Comparison of ENCODE assay signal across 16 cellular contexts in the genomic region with DNA sequence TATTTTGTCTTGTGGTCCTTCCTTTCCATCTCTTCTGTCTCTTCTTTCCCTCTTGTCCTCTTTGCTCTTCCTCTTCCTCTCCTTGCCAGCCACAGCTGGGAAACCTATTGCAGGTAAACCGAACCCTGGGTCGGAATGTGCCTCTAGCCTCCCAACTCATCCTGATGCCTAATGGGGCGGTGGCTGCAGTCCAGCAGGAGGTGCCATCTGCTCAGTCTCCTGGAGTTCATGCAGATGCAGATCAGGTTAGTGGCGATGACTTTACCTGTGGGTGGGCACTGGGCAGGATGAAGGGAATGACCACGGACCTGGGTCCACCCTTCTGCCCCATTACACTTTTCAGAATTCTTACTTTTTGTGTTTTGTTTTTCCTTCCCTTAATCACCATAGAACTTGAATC. TPM values are rescaled to one million over a fixed set of nuclear protein-coding genes. Genes with fewer than 3 reads are reported as not detected.
DNase-seq lines count a peak whose midpoint lies in the region; ATAC-seq, FAIRE-seq and TF ChIP-seq lines count a peak whose summit lies in the region.
"Had no signal": no experiment of that assay in that cellular context is flagged by ENCODE, and none has a peak within 500 bp of the region (broad histone marks: within the 10 kb centered on the region; RNA-seq: fewer than 3 reads in every experiment).

No MANE protein-coding gene starts in this region.

- TF ChIP-seq CTCF in HepG2 (CRISPR knock-in tag; IDR thresholded peaks at IDR 0.05), result peak; percentile 46
- TF ChIP-seq CTCF in right lobe of liver (IDR thresholded peaks at IDR 0.05), result no peak
- peak in 2 of 3 experiments; percentile 16 to 20; a peak in 2 of 4 replicates for TF ChIP-seq CTCF in H1 (IDR thresholded peaks at IDR 0.05; ENCODE audit: control extremely low read depth in 1 of 3, insufficient read depth in 1 of 3, low read depth in 1 of 3, low read length in 3 of 3)
- TF ChIP-seq CTCF in smooth muscle cell (IDR thresholded peaks at IDR 0.05; ENCODE audit: borderline replicate concordance, insufficient read depth, poor library complexity, severe bottlenecking), result no peak

- H2BK20ac ChIP-seq in H1 (ENCODE audit: low read length), result no peak overlapping the region

- TF ChIP-seq EP300 in HepG2 (IDR thresholded peaks at IDR 0.05; ENCODE audit: low read depth in 2 of 2, low read length in 2 of 2) (no peak), HepG2 (CRISPR knock-in tag; IDR thresholded peaks at IDR 0.05; ENCODE audit: borderline replicate concordance) (no peak), Ishikawa (IDR thresholded peaks at IDR 0.05; ENCODE audit: borderline replicate concordance) (no peak), H1 (IDR thresholded peaks at IDR 0.05; ENCODE audit: borderline replicate concordance in 1 of 2, low read depth in 2 of 2, low read length in 2 of 2) (no peak)

- H3K27me3 ChIP-seq in HepG2 (ENCODE audit: control insufficient read depth in 1 of 2, insufficient read depth in 2 of 2, low read length in 2 of 2) (no peaks in the 10 kb centered on the region), right lobe of liver (no peaks in the 10 kb centered on the region), H1 (replicated peaks in 1 of 4; ENCODE audit: control insufficient read depth in 3 of 4, extremely low read depth in 1 of 4, insufficient read depth in 3 of 4, low read length in 3 of 4) (no peaks in the 10 kb centered on the region), smooth muscle cell (ENCODE audit: low read depth) (no peaks in the 10 kb centered on the region)
- H3K27me3 ChIP-seq: Peyer's patch had no signal

- no peak overlapping the region for H3K23ac ChIP-seq in H1 (ENCODE audit: insufficient read length)

- no peak overlapping the region for H2BK120ac ChIP-seq in H1 (replicated peaks; ENCODE audit: low read depth, low read length)

- H2BK15ac ChIP-seq in H1 (ENCODE audit: low read length), result no peak overlapping the region

- H3K23me2 ChIP-seq in H1 (ENCODE audit: low read depth, low read length), result no peaks in the 10 kb centered on the region; the same call in 1 of the 2 replicates

- H3K9ac ChIP-seq in HepG2 (ENCODE audit: insufficient read depth, low read depth, low read length), result no peak overlapping the region
- no peak overlapping the region for H3K9ac ChIP-seq in H1 (replicated peaks in 1 of 4; ENCODE audit: extremely low read depth in 1 of 4, low read depth in 3 of 4, low read length in 3 of 4)
- no peak overlapping the region for H3K9ac ChIP-seq in smooth muscle cell (ENCODE audit: low read depth)

- no peak overlapping the region for H4K5ac ChIP-seq in H1 (ENCODE audit: insufficient read length, low read depth, low read length)

- TF ChIP-seq RAD21 in HepG2 (CRISPR knock-in tag; IDR thresholded peaks at IDR 0.05) (no peak), Ishikawa (IDR thresholded peaks at IDR 0.05; ENCODE audit: low read depth) (0 out of 2 replicates have a peak, but pooled peaks have one; percentile 6), H1 (IDR thresholded peaks at IDR 0.05 in 1 of 2, conservative IDR thresholded peaks at IDR 0.05 in 1 of 2; ENCODE audit: low read depth in 2 of 2, low read length in 2 of 2) (peak in 1 of 2 experiments; percentile 3; a peak in 2 of 4 replicates)

- DNase-seq in HepG2 (ENCODE audit: low spot score), result no peak
- no peak for DNase-seq in right lobe of liver
- DNase-seq in H1 (ENCODE audit: low read depth in 1 of 2, low spot score in 2 of 2), result no peak
- no peak for DNase-seq in NCI-H2196 (lab: John Stamatoyannopoulos, UW; ENCODE audit: unreplicated experiment)
- no peak for DNase-seq in smooth muscle cell (lab: John Stamatoyannopoulos, UW; ENCODE audit: unreplicated experiment)
- DNase-seq in DMS53 (lab: John Stamatoyannopoulos, UW), result no peak
- DNase-seq: H7, NCI-H1694, NCI-H2081, NCI-H2171, NCI-H524 treated with DMSO at 0.1 percent for 48 hours, NCI-H82, Peyer's patch had no signal

- ATAC-seq in HepG2, result peak; percentile 50; the same call in 2 of the 3 replicates
- no peak for ATAC-seq in right lobe of liver
- ATAC-seq: A549, SK-N-SH treated with all-trans-retinoic acid at 6 μM for 48 hours had no signal

- H3K27ac ChIP-seq in HepG2 (ENCODE audit: extremely low read length, insufficient read depth, low read length) (no peak overlapping the region), right lobe of liver (no peak overlapping the region), H1 (ENCODE audit: low read depth, low read length) (no peak overlapping the region), smooth muscle cell (ENCODE audit: low read depth) (no peak overlapping the region)
- H3K27ac ChIP-seq: A549, Peyer's patch had no signal

- no peaks in the 10 kb centered on the region for H3K79me2 ChIP-seq in HepG2 (ENCODE audit: insufficient read depth, low read length)
- peaks cover 18 to 93% of the 10 kb centered on the region in 2 experiments for H3K79me2 ChIP-seq in H1 (ENCODE audit: control insufficient read depth in 1 of 2, insufficient read depth in 2 of 2, low read length in 2 of 2)
- no peaks in the 10 kb centered on the region for H3K79me2 ChIP-seq in smooth muscle cell (ENCODE audit: low read depth)

- BruUV-seq in HepG2 (replicated peaks; lab: Mats Ljungman, UMichigan), result no TSS peak

- no peak overlapping the region for H4K91ac ChIP-seq in H1 (replicated peaks; ENCODE audit: insufficient read length, low read length)

- FAIRE-seq in HepG2 (lab: Jason Lieb, UNC) (no peak), H1 (lab: Jason Lieb, UNC) (peak; percentile 36)
- FAIRE-seq: A549 had no signal

- H3K56ac ChIP-seq in H1 (replicated peaks; ENCODE audit: insufficient read length, low read depth, low read length), result no peak overlapping the region

- CTCF ChIA-PET in HepG2 (lab: Yijun Ruan, JAX; ENCODE audit: low intra/inter-chr PET ratio, low total read pairs) (interaction anchor here (1.5 kb wide), 1 partner anchor 117 kb away, joined by 4 read pairs; no protein-coding TSS in a partner anchor), H1 (lab: Charles Lee; ENCODE audit: partially characterized antibody) (no interaction called here)

- H2BK12ac ChIP-seq in H1 (ENCODE audit: low read depth, low read length), result no peak overlapping the region

- TF ChIP-seq POLR2A in HepG2 (IDR thresholded peaks at IDR 0.05; ENCODE audit: insufficient read depth in 1 of 2, low read depth in 2 of 2, low read length in 2 of 2), result no peak
- no peak for TF ChIP-seq POLR2A in right lobe of liver (IDR thresholded peaks at IDR 0.05)
- no peak for TF ChIP-seq POLR2A in H1 (IDR thresholded peaks at IDR 0.05; ENCODE audit: control extremely low read depth in 1 of 2, low read depth in 2 of 2, low read length in 2 of 2)

- POLR2A ChIA-PET in HepG2 (lab: Yijun Ruan, JAX), result no interaction called here
- POLR2A ChIA-PET in H1 (lab: Charles Lee; ENCODE audit: partially characterized antibody), result interaction anchor here (2.0 to 18.7 kb wide), 4 partner anchors 2 to 24 kb away, joined by 5 to 438 read pairs (median 374); partner anchors contain the start of genes M6PR and PHC1

- no peak overlapping the region for H3K4me2 ChIP-seq in HepG2 (ENCODE audit: low read depth, low read length)
- H3K4me2 ChIP-seq in H1 (ENCODE audit: insufficient read depth in 1 of 2, low read depth in 2 of 2, low read length in 2 of 2), result no peak overlapping the region
- H3K4me2 ChIP-seq in smooth muscle cell, result no peak overlapping the region
- H3K4me2 ChIP-seq: A549 had no signal

- no peak overlapping the region for H4K8ac ChIP-seq in H1 (ENCODE audit: extremely low read depth, insufficient read depth, low read length)

- no peak overlapping the region for H2BK5ac ChIP-seq in H1 (ENCODE audit: low read depth, low read length)

- H3F3A ChIP-seq in smooth muscle cell (ENCODE audit: low read depth), result no peaks in the 10 kb centered on the region

- H3K4me3 ChIP-seq in HepG2 (replicated peaks in 1 of 3; ENCODE audit: insufficient read depth in 1 of 3, low read depth in 2 of 3, low read length in 3 of 3) (no peak overlapping the region), right lobe of liver (no peak overlapping the region), H1 (ENCODE audit: extremely low read depth in 1 of 4, insufficient read depth in 2 of 4, low read depth in 3 of 4, low read length in 4 of 4) (no peak overlapping the region), smooth muscle cell (no peak overlapping the region)
- H3K4me3 ChIP-seq: A549, Peyer's patch had no signal

- H3K4me1 ChIP-seq in HepG2 (ENCODE audit: insufficient read depth, low read length), result no peaks in the 10 kb centered on the region
- no peaks in the 10 kb centered on the region for H3K4me1 ChIP-seq in right lobe of liver
- peaks cover 0 to 12% (median under 1%) of the 10 kb centered on the region in 4 experiments; a peak in 4 of 7 replicates for H3K4me1 ChIP-seq in H1 (replicated peaks in 1 of 4; ENCODE audit: control insufficient read depth in 3 of 4, insufficient read depth in 4 of 4, low read length in 3 of 4)
- peaks cover 4% of the 10 kb centered on the region for H3K4me1 ChIP-seq in smooth muscle cell (ENCODE audit: low read depth)
- H3K4me1 ChIP-seq: A549, Peyer's patch had no signal

- in situ Hi-C loops in HepG2 (cut with HindIII; ENCODE audit: extremely low pct_ligation_motif_present, low pct_unique_long_range_greater_than_20kb), result no loop called here

- intact Hi-C loops in HepG2 (cut with micrococcal nuclease; ENCODE audit: unreplicated experiment), result no loop called here
- intact Hi-C loops in right lobe of liver (cut with DNase I), result no loop called here

- peaks cover 8% of the 10 kb centered on the region; the same call in 1 of the 2 replicates for H3K79me1 ChIP-seq in H1 (ENCODE audit: low read depth, low read length)

- 97% methylated on average over 5 of the region's 5 CpGs for WGBS in HepG2 (ENCODE audit: low lambda C conversion rate)
- WGBS in right lobe of liver (ENCODE audit: insufficient coverage, low coverage, low lambda C conversion rate, missing lambda C conversion rate), result 100% methylated on average over 4 of the region's 5 CpGs
- WGBS in H1 (ENCODE audit: extremely low coverage in 1 of 2, insufficient coverage in 1 of 2, insufficient read length in 1 of 2, insufficient replicate concordance in 2 of 2, low coverage in 1 of 2, low lambda C conversion rate in 2 of 2, missing lambda C conversion rate in 1 of 2), 2 experiments, result 79% methylated on average over 5 of the region's 5 CpGs; no CpG with 5 or more reads in 1 of the 2 experiments
- WGBS in smooth muscle cell (ENCODE audit: low lambda C conversion rate), result 97% methylated on average over 5 of the region's 5 CpGs

- H2AFZ ChIP-seq in HepG2 (ENCODE audit: low read length), result no peak overlapping the region
- no peak overlapping the region for H2AFZ ChIP-seq in H1 (ENCODE audit: low read length)
- H2AFZ ChIP-seq in smooth muscle cell (ENCODE audit: low read depth), result no peak overlapping the region

- no peak overlapping the region for H2AK5ac ChIP-seq in H1 (ENCODE audit: low read depth, low read length)

- H3K36me3 ChIP-seq in HepG2 (replicated peaks in 1 of 2; ENCODE audit: control insufficient read depth in 1 of 2, insufficient read depth in 2 of 2, low read length in 2 of 2), result peaks cover 0 to 3% of the 10 kb centered on the region in 2 experiments; a peak in 2 of 5 replicates
- peaks cover 0 to 5% (median 0%) of the 10 kb centered on the region in 4 donors for H3K36me3 ChIP-seq in right lobe of liver
- peaks cover 48 to 96% (median 81%) of the 10 kb centered on the region in 4 experiments for H3K36me3 ChIP-seq in H1 (ENCODE audit: control insufficient read depth in 2 of 4, insufficient read depth in 4 of 4, low read length in 3 of 4)
- peaks cover 10% of the 10 kb centered on the region for H3K36me3 ChIP-seq in smooth muscle cell (ENCODE audit: low read depth)

- H3K4ac ChIP-seq in H1 (replicated peaks; ENCODE audit: insufficient read length, low read depth, low read length), result no peak overlapping the region

- H4K20me1 ChIP-seq in HepG2 (ENCODE audit: insufficient read depth, low read length), result no peaks in the 10 kb centered on the region
- peaks cover 33 to 44% of the 10 kb centered on the region in 2 experiments for H4K20me1 ChIP-seq in H1 (replicated peaks in 1 of 2; ENCODE audit: control insufficient read depth in 1 of 2, insufficient read depth in 2 of 2, low read length in 2 of 2)
- no peaks in the 10 kb centered on the region for H4K20me1 ChIP-seq in smooth muscle cell (ENCODE audit: low read depth)

- H3K9me3 ChIP-seq in HepG2 (ENCODE audit: low read length), result no peaks in the 10 kb centered on the region
- H3K9me3 ChIP-seq in right lobe of liver, result no peaks in the 10 kb centered on the region
- no peaks in the 10 kb centered on the region for H3K9me3 ChIP-seq in H1 (ENCODE audit: insufficient read depth in 2 of 2, low read depth in 1 of 2, low read length in 1 of 2)
- no peaks in the 10 kb centered on the region for H3K9me3 ChIP-seq in smooth muscle cell (replicated peaks; ENCODE audit: low read depth)
- H3K9me3 ChIP-seq: A549, Peyer's patch had no signal

- H3K14ac ChIP-seq in H1 (ENCODE audit: insufficient read length), result no peak overlapping the region

- H3K18ac ChIP-seq in H1 (ENCODE audit: extremely low read depth, low read length), result no peak overlapping the region

RNA-seq across cellular contexts. Expression of gene PHC1, which starts 8.2 kb away (rescaled TPM):
- total RNA-seq in HepG2 (2016; rRNA removed; fragmentation: Illumina TruSeq; extraction: Trizol) (9.4 and 12.5 TPM in 2 replicates), right lobe of liver (10 to 100 TPM in 1 of 6 experiments, 1 to 10 TPM in 5; 3.3 to 15.0 (median 7.4) TPM), smooth muscle cell (48.8 and 67.6 TPM in 2 replicates)
- 3.5 and 4.3 TPM in 2 replicates for total RNA-seq in HepG2 (2016; cell fraction: cytosol; rRNA removed; fragmentation: Illumina TruSeq; extraction: Trizol; ENCODE audit: low read depth)
- 9.1 and 10.8 TPM in 2 replicates for total RNA-seq in HepG2 (2016; cell fraction: insoluble cytoplasmic fraction; rRNA removed; fragmentation: Illumina TruSeq; extraction: Trizol)
- 15.0 and 16.0 TPM in 2 replicates for total RNA-seq in HepG2 (2016; cell fraction: membrane; rRNA removed; fragmentation: Illumina TruSeq; extraction: Trizol)
- 6.0 and 10.3 TPM in 2 replicates for total RNA-seq in HepG2 (2016; cell fraction: nucleus; rRNA removed; fragmentation: Illumina TruSeq; extraction: Trizol)
- polyA plus RNA-seq in HepG2 (2011; rRNA removed) (35.0 and 36.6 TPM in 2 replicates), H1 (2011; rRNA removed) (1,655 and 1,966 TPM in 2 replicates), smooth muscle cell (23.1 and 24.1 TPM in 2 replicates)
- polyA plus RNA-seq in HepG2 (2011; cell fraction: cytosol; rRNA removed), result 18.0 and 18.2 TPM in 2 replicates
- 92.3 and 99.0 TPM in 2 replicates for polyA plus RNA-seq in HepG2 (2011; cell fraction: nucleus; rRNA removed)
- polyA plus RNA-seq in HepG2 (2012), result 12.2 and 13.4 TPM in 2 replicates
- 2.5 and 3.8 TPM in 2 replicates for polyA plus RNA-seq in HepG2 (2016; cell fraction: cytosol; fragmentation: Illumina TruSeq; extraction: Trizol; ENCODE audit: low read depth)
- 7.7 and 13.3 TPM in 2 replicates for polyA plus RNA-seq in HepG2 (2016; cell fraction: insoluble cytoplasmic fraction; fragmentation: Illumina TruSeq; extraction: Trizol; ENCODE audit: low read depth)
- polyA plus RNA-seq in HepG2 (2016; cell fraction: membrane; fragmentation: Illumina TruSeq; extraction: Trizol; ENCODE audit: low read depth), result 10.0 and 11.8 TPM in 2 replicates
- 21.0 and 24.1 TPM in 2 replicates for polyA plus RNA-seq in HepG2 (2016; cell fraction: nucleus; fragmentation: Illumina TruSeq; extraction: Trizol; ENCODE audit: insufficient read depth, low read depth)
- polyA minus RNA-seq in HepG2 (2011; rRNA and poly(A)+ RNA removed; ENCODE audit: low replicate concordance), result 15.0 and 39.5 TPM in 2 replicates
- 12.2 and 13.7 TPM in 2 replicates for polyA minus RNA-seq in HepG2 (2011; cell fraction: cytosol; rRNA and poly(A)+ RNA removed)
- polyA minus RNA-seq in HepG2 (2011; cell fraction: nucleus; rRNA and poly(A)+ RNA removed), result 9.3 and 12.3 TPM in 2 replicates
- 895 and 934 TPM in 2 replicates for total RNA-seq in H1 (2021; fragmentation: NEBNext Ultra II Directional; extraction: Animal tissue kit (Norgen Biotek cat#: 25700))
- 1,167 TPM for polyA plus RNA-seq in H1 (2011; cell fraction: cytosol; rRNA removed)
- polyA plus RNA-seq in H1 (2011; cell fraction: nucleus; rRNA removed), result 4,031 TPM
- 523 to 757 TPM (median 649 TPM) in 4 replicates for polyA plus RNA-seq in H1 (2012, experiment 1 of 2)
- 232 TPM for polyA plus RNA-seq in H1 (2012, experiment 2 of 2)
- 1,106 TPM for polyA plus RNA-seq in H1 (2013, experiment 1 of 2)
- polyA plus RNA-seq in H1 (2013, experiment 2 of 2), result 1,034 TPM
- 658 and 938 TPM in 2 replicates for polyA minus RNA-seq in H1 (2011; rRNA and poly(A)+ RNA removed)
- polyA minus RNA-seq in H1 (2011; cell fraction: cytosol; rRNA and poly(A)+ RNA removed), result 651 TPM
- 450 TPM for polyA minus RNA-seq in H1 (2011; cell fraction: nucleus; rRNA and poly(A)+ RNA removed)

RNA-seq across cellular contexts. Expression of gene M6PR, which starts 26.9 kb away (rescaled TPM):
- total RNA-seq in HepG2 (2016; rRNA removed; fragmentation: Illumina TruSeq; extraction: Trizol) (68.5 and 127 TPM in 2 replicates), right lobe of liver (10 to 100 TPM; 45.5 to 82.2 (median 69.1) TPM), smooth muscle cell (71.2 and 106 TPM in 2 replicates)
- 36.4 and 46.3 TPM in 2 replicates for total RNA-seq in HepG2 (2016; cell fraction: cytosol; rRNA removed; fragmentation: Illumina TruSeq; extraction: Trizol; ENCODE audit: low read depth)
- 82.3 and 126 TPM in 2 replicates for total RNA-seq in HepG2 (2016; cell fraction: insoluble cytoplasmic fraction; rRNA removed; fragmentation: Illumina TruSeq; extraction: Trizol)
- total RNA-seq in HepG2 (2016; cell fraction: membrane; rRNA removed; fragmentation: Illumina TruSeq; extraction: Trizol), result 62.4 and 64.9 TPM in 2 replicates
- total RNA-seq in HepG2 (2016; cell fraction: nucleus; rRNA removed; fragmentation: Illumina TruSeq; extraction: Trizol), result 126 and 143 TPM in 2 replicates
- polyA plus RNA-seq in HepG2 (2011; rRNA removed) (90.5 and 98.2 TPM in 2 replicates), H1 (2011; rRNA removed) (122 and 123 TPM in 2 replicates), smooth muscle cell (49.8 and 67.2 TPM in 2 replicates)
- 61.4 and 84.5 TPM in 2 replicates for polyA plus RNA-seq in HepG2 (2011; cell fraction: cytosol; rRNA removed)
- 91.0 and 114 TPM in 2 replicates for polyA plus RNA-seq in HepG2 (2011; cell fraction: nucleus; rRNA removed)
- polyA plus RNA-seq in HepG2 (2012), result 68.5 and 69.2 TPM in 2 replicates
- 22.0 and 27.6 TPM in 2 replicates for polyA plus RNA-seq in HepG2 (2016; cell fraction: cytosol; fragmentation: Illumina TruSeq; extraction: Trizol; ENCODE audit: low read depth)
- polyA plus RNA-seq in HepG2 (2016; cell fraction: insoluble cytoplasmic fraction; fragmentation: Illumina TruSeq; extraction: Trizol; ENCODE audit: low read depth), result 60.7 and 70.5 TPM in 2 replicates
- 40.1 and 44.7 TPM in 2 replicates for polyA plus RNA-seq in HepG2 (2016; cell fraction: membrane; fragmentation: Illumina TruSeq; extraction: Trizol; ENCODE audit: low read depth)
- 178 and 205 TPM in 2 replicates for polyA plus RNA-seq in HepG2 (2016; cell fraction: nucleus; fragmentation: Illumina TruSeq; extraction: Trizol; ENCODE audit: insufficient read depth, low read depth)
- polyA minus RNA-seq in HepG2 (2011; rRNA and poly(A)+ RNA removed; ENCODE audit: low replicate concordance), result 167 and 331 TPM in 2 replicates
- 67.1 and 75.4 TPM in 2 replicates for polyA minus RNA-seq in HepG2 (2011; cell fraction: cytosol; rRNA and poly(A)+ RNA removed)
- polyA minus RNA-seq in HepG2 (2011; cell fraction: nucleus; rRNA and poly(A)+ RNA removed), result 64.4 and 78.3 TPM in 2 replicates
- total RNA-seq in H1 (2021; fragmentation: NEBNext Ultra II Directional; extraction: Animal tissue kit (Norgen Biotek cat#: 25700)), result 106 and 115 TPM in 2 replicates
- 89.1 TPM for polyA plus RNA-seq in H1 (2011; cell fraction: cytosol; rRNA removed)
- polyA plus RNA-seq in H1 (2011; cell fraction: nucleus; rRNA removed), result 78.4 TPM
- 141 to 194 TPM (median 160 TPM) in 4 replicates for polyA plus RNA-seq in H1 (2012, experiment 1 of 2)
- polyA plus RNA-seq in H1 (2012, experiment 2 of 2), result 69.2 TPM
- polyA plus RNA-seq in H1 (2013, experiment 1 of 2), result 128 TPM
- polyA plus RNA-seq in H1 (2013, experiment 2 of 2), result 150 TPM
- polyA minus RNA-seq in H1 (2011; rRNA and poly(A)+ RNA removed), result 223 and 232 TPM in 2 replicates
- 85.8 TPM for polyA minus RNA-seq in H1 (2011; cell fraction: cytosol; rRNA and poly(A)+ RNA removed)
- polyA minus RNA-seq in H1 (2011; cell fraction: nucleus; rRNA and poly(A)+ RNA removed), result 65.6 TPM

Comparison
In these comparisons a context has a peak if more than half of its experiments do, and no peak if none do; other contexts are left out.
1. CTCF ChIP-seq: peak in HepG2 (single experiment) and H1 (2 of 3); none in right lobe of liver (0 of 4) and smooth muscle cell (single experiment).
2. RNA of gene PHC1, which starts 8.2 kb away (total RNA-seq): 895 to 934 TPM in H1; 48.8 to 67.6 TPM in smooth muscle cell, 3.5 to 16.0 TPM in HepG2 and 3.3 to 15.0 TPM in right lobe of liver; every median in the first group is over 10 times any median in the second.
3. Of the 41 proteins assayed by ChIP-seq in both HepG2 and H1: peak only in HepG2: none; only in H1: none; in both: CTCF; in neither: 39; mixed calls (peak in some experiments, not most) for 1.